In genomic region chr7:27992092-27992491, GRCh38 we compare ENCODE assay signal across 1 cellular context.
A peak's percentile ranks its signal among the peaks of the same experiment; 100 is the strongest.
TF ChIP-seq lines count a peak whose summit lies in the region.

No MANE protein-coding gene starts in this region.

TF ChIP-seq in IMR-90, 13 proteins besides CTCF, POLR2A, EP300 and RAD21 (continued from another document):
- TF ChIP-seq USF2 (IDR thresholded peaks at IDR 0.05; ENCODE audit: low read depth, low read length) = no peak
- no peak for TF ChIP-seq RCOR1 (IDR thresholded peaks at IDR 0.05; ENCODE audit: insufficient replicate concordance, low read length)
- no peak for TF ChIP-seq FOS (IDR thresholded peaks at IDR 0.05; ENCODE audit: low read depth, low read length)
- TF ChIP-seq CEBPB (IDR thresholded peaks at IDR 0.05; ENCODE audit: low read depth, low read length) = peak; percentile 81
